In genomic region chr16:73154063-73154870, GRCh38 we compare ENCODE assay signal across 15 cellular contexts.
DNase-seq lines count a peak whose midpoint lies in the region; ATAC-seq and TF ChIP-seq lines count a peak whose summit lies in the region.
"Had no signal": no experiment of that assay in that cellular context is flagged by ENCODE, and none has a peak within 500 bp of the region (broad histone marks: within the 10 kb centered on the region; RNA-seq: fewer than 3 reads in every experiment).

No MANE protein-coding gene starts in this region.

- peaks cover 0 to 3% (median 0%) of the 10 kb centered on the region in 6 donors for H3K9me3 Mint-ChIP-seq in immature natural killer cell
- H3K9me3 Mint-ChIP-seq: natural killer cell treated with Interleukin-12 subunit alpha and Interleukin-12 subunit beta and Interleukin-15 and Interleukin-18, amount 100 ng/mL, for 72 hours had no signal

- H3K36me3 Mint-ChIP-seq in immature natural killer cell = no peaks in the 10 kb centered on the region
- H3K36me3 Mint-ChIP-seq: activated naive CD8-positive, alpha-beta T cell treated with anti-CD3 and anti-CD28 coated beads for 36 hours; natural killer cell treated with Interleukin-12 subunit alpha and Interleukin-12 subunit beta and Interleukin-15 and Interleukin-18, amount 100 ng/mL, for 72 hours; stimulated activated effector memory CD8-positive, alpha-beta T cell treated with anti-CD3 and anti-CD28 coated beads, Interleukin-12 subunit alpha, Interleukin-12 subunit beta, amount 100 ng/mL, for 72 hours had no signal

- peaks cover 0 to 7% of the 10 kb centered on the region in 2 donors for H3K4me1 ChIP-seq in lung (ENCODE audit: control insufficient read depth in 2 of 2, insufficient read depth in 2 of 2, low read length in 2 of 2)
- peaks cover 0 to 34% (median 0%) of the 10 kb centered on the region in 4 donors for H3K4me1 ChIP-seq in tibial nerve

- peak; percentile 53 for ATAC-seq in lung (ENCODE audit: insufficient read depth, low FRiP score)
- ATAC-seq: GM12878; stimulated activated effector memory CD8-positive, alpha-beta T cell treated with anti-CD3 and anti-CD28 coated beads, Interleukin-12 subunit alpha, Interleukin-12 subunit beta, amount 100 ng/mL, for 72 hours had no signal

- no peak for TF ChIP-seq POLR2A in tibial nerve (IDR thresholded peaks at IDR 0.05)

- H3K27ac ChIP-seq in lung (ENCODE audit: low read depth in 1 of 2, low read length in 1 of 2) = peak overlapping the region in 1 of 2 donors; percentile 51
- peak overlapping the region in 2 of 4 donors; percentile 61 to 62 for H3K27ac ChIP-seq in tibial nerve

- peaks cover 7 to 9% of the 10 kb centered on the region in 2 donors for H3K4me1 Mint-ChIP-seq in immature natural killer cell
- H3K4me1 Mint-ChIP-seq: activated naive CD8-positive, alpha-beta T cell treated with anti-CD3 and anti-CD28 coated beads for 36 hours; stimulated activated effector memory CD8-positive, alpha-beta T cell treated with anti-CD3 and anti-CD28 coated beads, Interleukin-12 subunit alpha, Interleukin-12 subunit beta, amount 100 ng/mL, for 72 hours had no signal

- DNase-seq in NOMO-1 treated with dmso at 0.1 percent for 144 hours (lab: John Stamatoyannopoulos, UW; ENCODE audit: unreplicated experiment) (peak; percentile 93), dermis blood vessel endothelial cell (peak; percentile 74), lung (ENCODE audit: low spot score) (no peak), tibial nerve (ENCODE audit: low spot score in 2 of 2) (peak in 1 of 2 donors; percentile 48), immature natural killer cell (no peak), islet precursor cell (no peak), cortex of kidney (lab: John Stamatoyannopoulos, UW) (no peak), HT-29 (ENCODE audit: low spot score) (no peak)
- DNase-seq: activated naive CD8-positive, alpha-beta T cell treated with anti-CD3 and anti-CD28 coated beads for 36 hours; effector memory CD4-positive, alpha-beta T cell; NCI-H1694; NCI-H82 had no signal

- TF ChIP-seq EP300 in tibial nerve (IDR thresholded peaks at IDR 0.05) = peak; percentile 43 to 78

- WGBS in lung, 2 donors = 22 to 49% methylated on average over 10 of the region's 10 CpGs
- 84 to 93% methylated on average over 10 of the region's 10 CpGs for whole genome bisulfite sequencing in tibial nerve, 2 donors

- H3K4me3 Mint-ChIP-seq in immature natural killer cell = no peak overlapping the region
- H3K4me3 Mint-ChIP-seq: activated naive CD8-positive, alpha-beta T cell treated with anti-CD3 and anti-CD28 coated beads for 36 hours; natural killer cell treated with Interleukin-12 subunit alpha and Interleukin-12 subunit beta and Interleukin-15 and Interleukin-18, amount 100 ng/mL, for 72 hours; stimulated activated effector memory CD8-positive, alpha-beta T cell treated with anti-CD3 and anti-CD28 coated beads, Interleukin-12 subunit alpha, Interleukin-12 subunit beta, amount 100 ng/mL, for 72 hours had no signal

- peaks cover 0 to 10% (median 6%) of the 10 kb centered on the region in 3 donors for H3K27me3 Mint-ChIP-seq in immature natural killer cell (ENCODE audit: low read depth in 3 of 3)

- H3K27ac Mint-ChIP-seq in immature natural killer cell = no peak overlapping the region
- H3K27ac Mint-ChIP-seq: activated naive CD8-positive, alpha-beta T cell treated with anti-CD3 and anti-CD28 coated beads for 36 hours; natural killer cell treated with Interleukin-12 subunit alpha and Interleukin-12 subunit beta and Interleukin-15 and Interleukin-18, amount 100 ng/mL, for 72 hours; stimulated activated effector memory CD8-positive, alpha-beta T cell treated with anti-CD3 and anti-CD28 coated beads, Interleukin-12 subunit alpha, Interleukin-12 subunit beta, amount 100 ng/mL, for 72 hours had no signal

- no peak overlapping the region for H3K4me3 ChIP-seq in lung
- no peak overlapping the region for H3K4me3 ChIP-seq in tibial nerve
- H3K4me3 ChIP-seq: GM12878 had no signal

- H3K9me3 ChIP-seq in lung (ENCODE audit: control insufficient read depth in 2 of 2, insufficient read depth in 1 of 2, low read length in 1 of 2) = peaks cover 0 to 2% of the 10 kb centered on the region in 2 donors
- H3K9me3 ChIP-seq in tibial nerve = no peaks in the 10 kb centered on the region

- H3K36me3 ChIP-seq in lung (ENCODE audit: control insufficient read depth in 2 of 2, insufficient read depth in 2 of 2, low read length in 2 of 2) (no peaks in the 10 kb centered on the region), tibial nerve (no peaks in the 10 kb centered on the region)

- TF ChIP-seq CTCF in lung (IDR thresholded peaks at IDR 0.05; ENCODE audit: control extremely low read depth, extremely low read depth) = no peak
- TF ChIP-seq CTCF in tibial nerve (IDR thresholded peaks at IDR 0.05) = no peak

- no peaks in the 10 kb centered on the region for H3K27me3 ChIP-seq in lung (ENCODE audit: control insufficient read depth, insufficient read depth)
- no peaks in the 10 kb centered on the region for H3K27me3 ChIP-seq in tibial nerve

Comparison
In these comparisons a context has a peak if more than half of its experiments do, and no peak if none do; other contexts are left out.
1. DNase-seq: peak in NOMO-1 treated with dmso at 0.1 percent for 144 hours (single experiment) and dermis blood vessel endothelial cell (single experiment); none in lung (single experiment), immature natural killer cell (0 of 3), islet precursor cell (single experiment), cortex of kidney (single experiment) and HT-29 (single experiment).